11 cellular contexts compared by ENCODE assay signal in the genomic region with DNA sequence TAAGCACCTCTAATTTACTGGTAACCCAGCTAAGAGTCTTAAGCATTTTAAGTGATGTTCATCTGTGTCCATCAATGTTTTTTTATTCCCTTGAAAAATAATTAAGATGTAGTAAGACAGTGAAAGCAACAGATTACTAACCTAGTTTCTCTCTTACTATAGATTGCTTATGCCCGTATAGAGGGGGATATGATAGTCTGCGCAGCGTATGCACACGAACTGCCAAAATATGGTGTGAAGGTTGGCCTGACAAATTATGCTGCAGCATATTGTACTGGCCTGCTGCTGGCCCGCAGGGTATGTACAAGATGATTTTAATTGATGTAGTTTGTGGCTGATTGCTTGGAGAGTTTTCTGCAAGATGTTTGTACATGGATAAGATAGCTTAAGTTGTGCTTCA. TPM values are rescaled to one million over a fixed set of nuclear protein-coding genes. Genes with fewer than 3 reads are reported as not detected.
A peak's percentile ranks its signal among the peaks of the same experiment; 100 is the strongest.
DNase-seq lines count a peak whose midpoint lies in the region; ATAC-seq, FAIRE-seq and TF ChIP-seq lines count a peak whose summit lies in the region.
"Had no signal": no experiment of that assay in that cellular context is flagged by ENCODE, and none has a peak within 500 bp of the region (broad histone marks: within the 10 kb centered on the region; RNA-seq: fewer than 3 reads in every experiment).

No MANE protein-coding gene starts in this region.

- H3K4me3 Mint-ChIP-seq in GM23338: peak overlapping the region; percentile 98
- peak overlapping the region; percentile 95 for H3K4me3 Mint-ChIP-seq in activated T-helper 2 cell treated with anti-CD3 and anti-CD28 coated beads, Interferon-gamma antibody, Interleukin-2, Interleukin-4, amounts not matched to agents 10 μg/mL and 5 μg/mL and 100 μg/mL, durations not matched to agents 14 hours and 24 hours and 36 hours (ENCODE audit: low read depth)

- no peak for TF ChIP-seq CTCF in A673 (conservative IDR thresholded peaks at IDR 0.05; ENCODE audit: low read depth, low read length)
- TF ChIP-seq CTCF in GM23338 (conservative IDR thresholded peaks at IDR 0.05; ENCODE audit: low read depth in 2 of 2): no peak
- TF ChIP-seq CTCF in keratinocyte (optimal IDR thresholded peaks at IDR 0.05 in 1 of 3, IDR thresholded peaks at IDR 0.05 in 1 of 3, conservative IDR thresholded peaks at IDR 0.05 in 1 of 3; ENCODE audit: extremely low read depth in 1 of 3, insufficient read depth in 2 of 3, low read length in 3 of 3): no peak
- no peak for TF ChIP-seq CTCF in body of pancreas (IDR thresholded peaks at IDR 0.05)

- ATAC-seq in GM23338 (no peak), body of pancreas (no peak)

- peaks cover 25% of the 10 kb centered on the region for H3K4me1 ChIP-seq in A673 (ENCODE audit: insufficient read depth, low read length, poor library complexity, severe bottlenecking)
- peaks cover 22% of the 10 kb centered on the region for H3K4me1 ChIP-seq in GM23338 (ENCODE audit: insufficient read depth)
- peaks cover 24% of the 10 kb centered on the region for H3K4me1 ChIP-seq in keratinocyte (ENCODE audit: control insufficient read depth, extremely low read depth, insufficient read depth, low read length)
- H3K4me1 ChIP-seq in body of pancreas: peaks cover 57% of the 10 kb centered on the region

- H3K36me3 ChIP-seq in A673 (ENCODE audit: insufficient read depth, low read length, poor library complexity, severe bottlenecking) (peaks cover 69% of the 10 kb centered on the region), GM23338 (ENCODE audit: insufficient read depth) (peaks cover 71% of the 10 kb centered on the region), keratinocyte (ENCODE audit: control insufficient read depth in 2 of 2, extremely low read depth in 1 of 2, insufficient read depth in 2 of 2, low read length in 2 of 2) (peaks cover 19 to 26% of the 10 kb centered on the region in 2 experiments), body of pancreas (replicated peaks in 1 of 2; ENCODE audit: insufficient read depth in 1 of 2, low read depth in 2 of 2) (peaks cover 9% of the 10 kb centered on the region in 2 donors)

- H3K9me2 ChIP-seq in GM23338 (ENCODE audit: insufficient read depth): no peaks in the 10 kb centered on the region

- POLR2A ChIA-PET in A673 (lab: Charles Lee; ENCODE audit: low non-redundant PET): interaction anchor here (0.7 kb wide), 1 partner anchor 88 kb away, joined by 3 read pairs; no protein-coding TSS in a partner anchor

- H3K36me3 Mint-ChIP-seq in GM23338 (ENCODE audit: low read depth): peaks cover 78% of the 10 kb centered on the region
- H3K36me3 Mint-ChIP-seq in activated T-helper 2 cell treated with anti-CD3 and anti-CD28 coated beads, Interferon-gamma antibody, Interleukin-2, Interleukin-4, amounts not matched to agents 10 μg/mL and 5 μg/mL and 100 μg/mL, durations not matched to agents 14 hours and 24 hours and 36 hours (ENCODE audit: low read depth): peaks cover 79% of the 10 kb centered on the region

- no peaks in the 10 kb centered on the region for H3K9me3 Mint-ChIP-seq in GM23338
- H3K9me3 Mint-ChIP-seq in activated T-helper 2 cell treated with anti-CD3 and anti-CD28 coated beads, Interferon-gamma antibody, Interleukin-2, Interleukin-4, amounts not matched to agents 10 μg/mL and 5 μg/mL and 100 μg/mL, durations not matched to agents 14 hours and 24 hours and 36 hours: no peaks in the 10 kb centered on the region

- dilution Hi-C loops in keratinocyte (cut with MboI; ENCODE audit: extremely low pct_ligation_motif_present, low sequenced_read_pairs): no loop called here

- H3K9me3 ChIP-seq in A673 (ENCODE audit: low read depth, low read length, poor library complexity, severe bottlenecking): no peaks in the 10 kb centered on the region
- H3K9me3 ChIP-seq in keratinocyte (ENCODE audit: control insufficient read depth, low read depth, low read length): no peaks in the 10 kb centered on the region
- H3K9me3 ChIP-seq in body of pancreas: no peaks in the 10 kb centered on the region

- DNase-seq in A673 (ENCODE audit: low spot score) (no peak), GM23338 (ENCODE audit: low spot score) (no peak), keratinocyte (ENCODE audit: low read depth, low spot score) (no peak), iPS-NIHi11 (ENCODE audit: low spot score) (no peak), body of pancreas (no peak), midbrain (lab: John Stamatoyannopoulos, UW) (no peak), SHP77 (lab: John Stamatoyannopoulos, UW) (no peak)
- DNase-seq in activated T-helper 2 cell treated with anti-CD3 and anti-CD28 coated beads, Interferon-gamma antibody, Interleukin-2, Interleukin-4, amounts not matched to agents 10 μg/mL and 5 μg/mL and 100 μg/mL, durations not matched to agents 14 hours and 24 hours and 36 hours (ENCODE audit: low spot score): no peak
- DNase-seq: NCI-H510A treated with DMSO at 0.1 percent for 48 hours, nucleus accumbens had no signal

- H3K4me3 ChIP-seq in A673 (ENCODE audit: low read depth, low read length, poor library complexity, severe bottlenecking): peak overlapping the region; percentile 94
- H3K4me3 ChIP-seq in GM23338: peak overlapping the region; percentile 88
- peak overlapping the region in 2 of 3 experiments; percentile 98 to 99 for H3K4me3 ChIP-seq in keratinocyte (ENCODE audit: control insufficient read depth in 2 of 3, extremely low read depth in 1 of 3, insufficient read depth in 2 of 3, low read depth in 1 of 3, low read length in 3 of 3)
- no peak overlapping the region for H3K4me3 ChIP-seq in body of pancreas

- H3K27ac ChIP-seq in A673 (ENCODE audit: low read depth, low read length, poor library complexity, severe bottlenecking): no peak overlapping the region
- H3K27ac ChIP-seq in GM23338 (ENCODE audit: low read depth): peak overlapping the region; percentile 88
- H3K27ac ChIP-seq in keratinocyte (ENCODE audit: control insufficient read depth, insufficient read depth, low read length): no peak overlapping the region
- H3K27ac ChIP-seq in body of pancreas: no peak overlapping the region

- peaks cover 78% of the 10 kb centered on the region for H3K79me2 ChIP-seq in GM23338 (replicated peaks; ENCODE audit: insufficient read depth)
- H3K79me2 ChIP-seq in keratinocyte (ENCODE audit: control insufficient read depth, insufficient read depth, low read length): peaks cover 78% of the 10 kb centered on the region

- BruUV-seq in A673 (replicated peaks; lab: Mats Ljungman, UMichigan): no TSS peak

- H3K27me3 ChIP-seq in A673 (replicated peaks; ENCODE audit: insufficient read depth, low read depth, low read length, poor library complexity) (no peaks in the 10 kb centered on the region), GM23338 (ENCODE audit: insufficient read depth) (no peaks in the 10 kb centered on the region), keratinocyte (ENCODE audit: control insufficient read depth, extremely low read depth, insufficient read depth, low read length) (no peaks in the 10 kb centered on the region), body of pancreas (no peaks in the 10 kb centered on the region)

- H3K9me1 ChIP-seq in keratinocyte (ENCODE audit: control insufficient read depth, extremely low read depth, insufficient read depth, low read length): no peaks in the 10 kb centered on the region

- no peak overlapping the region for H3K27ac Mint-ChIP-seq in GM23338
- H3K27ac Mint-ChIP-seq in activated T-helper 2 cell treated with anti-CD3 and anti-CD28 coated beads, Interferon-gamma antibody, Interleukin-2, Interleukin-4, amounts not matched to agents 10 μg/mL and 5 μg/mL and 100 μg/mL, durations not matched to agents 14 hours and 24 hours and 36 hours: peak overlapping the region; percentile 46

- H3K4me2 ChIP-seq in GM23338: peak overlapping the region; percentile 83
- H3K4me2 ChIP-seq in keratinocyte (ENCODE audit: control insufficient read depth, extremely low read depth, insufficient read depth, low read depth, low read length): peak overlapping the region; percentile 90

- H4K20me1 ChIP-seq in GM23338 (replicated peaks; ENCODE audit: insufficient read depth) (peaks cover 65% of the 10 kb centered on the region), keratinocyte (ENCODE audit: control insufficient read depth, extremely low read depth, insufficient read depth, low read length) (peaks cover 39% of the 10 kb centered on the region)

- FAIRE-seq in keratinocyte (lab: Jason Lieb, UNC): no peak
- FAIRE-seq: D721Med had no signal

- CTCF ChIA-PET in A673 (lab: Charles Lee): no interaction called here

- intact Hi-C loops in A673 (cut with micrococcal nuclease; ENCODE audit: unreplicated experiment) (no loop called here), body of pancreas (cut with DNase I) (no loop called here)
- intact Hi-C loops in activated T-helper 2 cell treated with anti-CD3 and anti-CD28 coated beads, Interferon-gamma antibody, Interleukin-2, Interleukin-4, amounts not matched to agents 10 μg/mL and 5 μg/mL and 100 μg/mL, durations not matched to agents 14 hours and 24 hours and 36 hours (cut with micrococcal nuclease): loop anchor here (1.0 to 10.0 kb wide), 3 partner anchors 45 to 513 kb away; partner anchors contain the start of genes CCDC18, DR1 and TMED5

- peaks cover 24% of the 10 kb centered on the region for H3K27me3 Mint-ChIP-seq in GM23338 (ENCODE audit: insufficient read depth, low read depth, poor library complexity)
- H3K27me3 Mint-ChIP-seq in activated T-helper 2 cell treated with anti-CD3 and anti-CD28 coated beads, Interferon-gamma antibody, Interleukin-2, Interleukin-4, amounts not matched to agents 10 μg/mL and 5 μg/mL and 100 μg/mL, durations not matched to agents 14 hours and 24 hours and 36 hours (ENCODE audit: low read depth): no peaks in the 10 kb centered on the region

- TF ChIP-seq POLR2A in body of pancreas (IDR thresholded peaks at IDR 0.05): no peak

- 58 to 63% methylated on average over 5 of the region's 5 CpGs for WGBS in body of pancreas, 2 donors

- H2AFZ ChIP-seq in GM23338: no peak overlapping the region
- H2AFZ ChIP-seq in keratinocyte (ENCODE audit: control insufficient read depth, low read length): no peak overlapping the region

- H3K4me1 Mint-ChIP-seq in GM23338: peaks cover 26% of the 10 kb centered on the region
- peaks cover 65% of the 10 kb centered on the region for H3K4me1 Mint-ChIP-seq in activated T-helper 2 cell treated with anti-CD3 and anti-CD28 coated beads, Interferon-gamma antibody, Interleukin-2, Interleukin-4, amounts not matched to agents 10 μg/mL and 5 μg/mL and 100 μg/mL, durations not matched to agents 14 hours and 24 hours and 36 hours (ENCODE audit: low read depth)

- H3K9ac ChIP-seq in keratinocyte (ENCODE audit: control insufficient read depth, extremely low read depth, insufficient read depth, low read length): peak overlapping the region; percentile 100

- peaks cover 42% of the 10 kb centered on the region for H3F3A ChIP-seq in GM23338 (replicated peaks; ENCODE audit: low read depth)

RNA-seq across cellular contexts. Expression of gene RPL5, which starts 2.8 kb away (rescaled TPM):
- total RNA-seq in A673 (2021) (1,348 and 1,415 TPM in 2 replicates), body of pancreas (1,000 to 10,000 TPM in 1 of 2 donors, 100 to 1,000 TPM in 1; 979 to 1,023 TPM)
- 2,030 and 2,182 TPM in 2 replicates for total RNA-seq in GM23338 (2014; rRNA removed; shearing (Covaris generic))
- polyA plus RNA-seq in GM23338 (2016; fragmentation: Nextera tagmentation; extraction: Ambion mirVana) (3,547 and 4,172 TPM in 2 replicates), keratinocyte (1,742 to 2,236 TPM (median 1,934 TPM) in 3 replicates)
- 1,185 and 1,195 TPM in 2 replicates for total RNA-seq in activated T-helper 2 cell treated with anti-CD3 and anti-CD28 coated beads, Interferon-gamma antibody, Interleukin-2, Interleukin-4, amounts not matched to agents 10 μg/mL and 5 μg/mL and 100 μg/mL, durations not matched to agents 14 hours and 24 hours and 36 hours
- polyA plus RNA-seq in keratinocyte (2011; ENCODE audit: low read depth): 3,127 TPM
- polyA plus RNA-seq in keratinocyte (2011; cell fraction: cytosol; rRNA removed): 1,592 and 2,141 TPM in 2 replicates
- 469 and 669 TPM in 2 replicates for polyA plus RNA-seq in keratinocyte (2011; cell fraction: nucleus; rRNA removed)
- polyA plus RNA-seq in keratinocyte (2012; ENCODE audit: low replicate concordance): 2,418 and 2,706 TPM in 2 replicates
- polyA minus RNA-seq in keratinocyte: 874 to 1,241 TPM (median 1,194 TPM) in 3 replicates
- 704 TPM for polyA minus RNA-seq in keratinocyte (2011; cell fraction: cytosol; rRNA and poly(A)+ RNA removed)
- polyA minus RNA-seq in keratinocyte (2011; cell fraction: nucleus; rRNA and poly(A)+ RNA removed): 151 and 221 TPM in 2 replicates

RNA-seq across cellular contexts. Expression of gene EVI5, which starts 49.7 kb away (rescaled TPM):
- total RNA-seq in A673 (2021) (31.6 and 32.6 TPM in 2 replicates), body of pancreas (10 to 100 TPM in 1 of 2 donors, 1 to 10 TPM in 1; 7.9 to 18.9 TPM)
- total RNA-seq in GM23338 (2014; rRNA removed; shearing (Covaris generic)): 6.5 and 15.6 TPM in 2 replicates
- polyA plus RNA-seq in GM23338 (2016; fragmentation: Nextera tagmentation; extraction: Ambion mirVana) (16.7 and 24.8 TPM in 2 replicates), keratinocyte (11.2 to 25.4 TPM (median 23.2 TPM) in 3 replicates)
- total RNA-seq in activated T-helper 2 cell treated with anti-CD3 and anti-CD28 coated beads, Interferon-gamma antibody, Interleukin-2, Interleukin-4, amounts not matched to agents 10 μg/mL and 5 μg/mL and 100 μg/mL, durations not matched to agents 14 hours and 24 hours and 36 hours: 60.8 and 63.4 TPM in 2 replicates
- polyA plus RNA-seq in keratinocyte (2011; ENCODE audit: low read depth): 231 TPM
- polyA plus RNA-seq in keratinocyte (2011; cell fraction: cytosol; rRNA removed): 12.5 and 18.7 TPM in 2 replicates
- polyA plus RNA-seq in keratinocyte (2011; cell fraction: nucleus; rRNA removed): 17.6 and 22.9 TPM in 2 replicates
- polyA plus RNA-seq in keratinocyte (2012; ENCODE audit: low replicate concordance): 8.4 and 23.4 TPM in 2 replicates
- 7.9 to 28.7 TPM (median 10.5 TPM) in 3 replicates for polyA minus RNA-seq in keratinocyte
- polyA minus RNA-seq in keratinocyte (2011; cell fraction: cytosol; rRNA and poly(A)+ RNA removed): 54.3 TPM
- 36.1 and 68.0 TPM in 2 replicates for polyA minus RNA-seq in keratinocyte (2011; cell fraction: nucleus; rRNA and poly(A)+ RNA removed)

Comparison
In these comparisons a context has a peak if more than half of its experiments do, and no peak if none do; other contexts are left out.
1. H3K4me3 ChIP-seq: peak in A673 (single experiment), GM23338 (single experiment) and keratinocyte (2 of 3); none in body of pancreas (0 of 2).